20 cellular contexts compared by ENCODE assay signal in genomic region chr1:230394134-230394533, GRCh38. TPM values are rescaled to one million over a fixed set of nuclear protein-coding genes. Genes with fewer than 3 reads are reported as not detected.
"Had no signal": no experiment of that assay in that cellular context is flagged by ENCODE, and none has a peak within 500 bp of the region (broad histone marks: within the 10 kb centered on the region; RNA-seq: fewer than 3 reads in every experiment).

No MANE protein-coding gene starts in this region.

- H3K4me3 Mint-ChIP-seq: activated B cell treated with CpG ODN at 0.5 μM for 24 hours; activated CD4-positive, alpha-beta T cell treated with anti-CD3 and anti-CD28 coated beads, Interleukin-2, amount 10 ng/mL, durations not matched to agents 24 days and 14 days; activated CD8-positive, alpha-beta T cell treated with anti-CD3 and anti-CD28 coated beads, Interleukin-2, amount 10 ng/mL, durations not matched to agents 7 days and 5 days; naive thymus-derived CD8-positive, alpha-beta T cell had no signal

- H3K27ac Mint-ChIP-seq: activated B cell treated with CpG ODN at 0.5 μM for 24 hours; activated CD4-positive, alpha-beta T cell treated with anti-CD3 and anti-CD28 coated beads, Interleukin-2, amount 10 ng/mL, durations not matched to agents 24 days and 14 days; activated CD8-positive, alpha-beta T cell treated with anti-CD3 and anti-CD28 coated beads, Interleukin-2, amount 10 ng/mL, durations not matched to agents 7 days and 5 days; activated naive CD4-positive, alpha-beta T cell treated with anti-CD3 and anti-CD28 coated beads, Interleukin-2, amount 50 U/mL, for 72 hours; naive thymus-derived CD8-positive, alpha-beta T cell had no signal

- H3K4me3 ChIP-seq: cardiac muscle cell, gastrocnemius medialis, mucosa of descending colon, prostate gland, transverse colon, vagina had no signal

- H3K36me3 ChIP-seq: cardiac muscle cell, gastrocnemius medialis, prostate gland, transverse colon, vagina had no signal

- H3K27me3 ChIP-seq: cardiac muscle cell, gastrocnemius medialis, transverse colon, vagina had no signal

- DNase-seq: activated B cell treated with CpG ODN at 0.5 μM for 24 hours; activated CD4-positive, alpha-beta T cell treated with anti-CD3 and anti-CD28 coated beads, Interleukin-2, amount 10 ng/mL, durations not matched to agents 24 days and 14 days; activated CD8-positive, alpha-beta memory T cell treated with anti-CD3 and anti-CD28 coated beads, Interleukin-2, amount 50 U/mL, for 4 hours; activated CD8-positive, alpha-beta T cell treated with anti-CD3 and anti-CD28 coated beads, Interleukin-2, amount 10 ng/mL, durations not matched to agents 7 days and 5 days; activated effector memory CD4-positive, alpha-beta T cell treated with anti-CD3 and anti-CD28 coated beads, Interleukin-2, amount 50 U/mL, for 16 hours; activated T-cell treated with anti-CD3 and anti-CD28 coated beads, Interleukin-2, amount 50 U/mL, for 48 hours; erythroblast; gastrocnemius medialis; mucosa of descending colon; naive thymus-derived CD8-positive, alpha-beta T cell; right cardiac atrium; small intestine; stimulated activated CD4-positive, alpha-beta T cell treated with anti-CD3 and anti-CD28 coated beads, Interleukin-4, amount 100 ng/mL, for 24 hours; stimulated activated naive CD4-positive, alpha-beta T cell; transverse colon had no signal

- H3K9me3 ChIP-seq: gastrocnemius medialis, mucosa of descending colon, prostate gland, transverse colon, vagina had no signal

- H3K9me3 Mint-ChIP-seq: activated CD4-positive, alpha-beta T cell treated with anti-CD3 and anti-CD28 coated beads, Interleukin-2, amount 10 ng/mL, durations not matched to agents 24 days and 14 days had no signal

- H3K27ac ChIP-seq: cardiac muscle cell, gastrocnemius medialis, prostate gland, transverse colon, vagina had no signal

- H3K4me1 ChIP-seq: gastrocnemius medialis, prostate gland, transverse colon had no signal

- H3K4me1 Mint-ChIP-seq: activated B cell treated with CpG ODN at 0.5 μM for 24 hours; activated CD4-positive, alpha-beta T cell treated with anti-CD3 and anti-CD28 coated beads, Interleukin-2, amount 10 ng/mL, durations not matched to agents 24 days and 14 days; naive thymus-derived CD8-positive, alpha-beta T cell had no signal

- ATAC-seq: activated CD8-positive, alpha-beta T cell treated with anti-CD3 and anti-CD28 coated beads, Interleukin-2, amount 10 ng/mL, durations not matched to agents 7 days and 5 days; activated naive CD4-positive, alpha-beta T cell treated with anti-CD3 and anti-CD28 coated beads, Interleukin-2, amount 50 U/mL, for 72 hours; gastrocnemius medialis; left lobe of liver; mucosa of descending colon; naive thymus-derived CD8-positive, alpha-beta T cell; right cardiac atrium had no signal

RNA-seq across cellular contexts. Expression of gene PGBD5, which starts 32.0 kb away (rescaled TPM):
- total RNA-seq: activated B cell treated with CpG ODN at 0.5 μM for 24 hours; activated CD8-positive, alpha-beta T cell treated with anti-CD3 and anti-CD28 coated beads, Interleukin-2, amount 10 ng/mL, durations not matched to agents 7 days and 5 days; naive thymus-derived CD8-positive, alpha-beta T cell had no signal
- polyA plus RNA-seq: naive thymus-derived CD8-positive, alpha-beta T cell had no signal
